In the genomic region with DNA sequence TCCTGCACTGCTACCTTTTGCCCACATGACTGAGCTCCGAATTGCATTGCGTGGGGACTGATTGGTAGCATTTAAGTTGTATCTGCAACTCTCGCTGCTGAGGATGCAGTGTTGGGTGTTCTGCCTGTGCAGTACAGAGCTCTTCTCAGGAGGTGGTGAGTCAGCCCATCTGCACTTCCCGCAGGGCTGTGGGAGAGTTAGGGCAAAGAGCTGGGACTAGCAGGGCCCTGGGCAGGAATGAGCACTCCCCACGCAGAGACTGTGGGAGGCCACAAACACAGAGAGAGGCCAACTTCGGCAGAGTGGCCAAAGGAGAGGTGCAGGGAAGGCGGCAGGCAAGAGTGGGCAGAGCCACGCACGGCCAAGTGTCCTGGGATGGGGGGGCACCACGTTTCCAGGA, we compare ENCODE assay signal across 12 cellular contexts.
DNase-seq lines count a peak whose midpoint lies in the region; ATAC-seq and TF ChIP-seq lines count a peak whose summit lies in the region.
"Had no signal": no experiment of that assay in that cellular context is flagged by ENCODE, and none has a peak within 500 bp of the region (broad histone marks: within the 10 kb centered on the region; RNA-seq: fewer than 3 reads in every experiment).

No MANE protein-coding gene starts in this region.

- H3K27me3 ChIP-seq in SJSA1 (replicated peaks): no peaks in the 10 kb centered on the region
- H3K27me3 ChIP-seq in fibroblast of lung (ENCODE audit: control insufficient read depth, insufficient read depth, low read length): no peaks in the 10 kb centered on the region
- H3K27me3 ChIP-seq: Peyer's patch had no signal

- no peak overlapping the region for H3K4me3 Mint-ChIP-seq in osteocyte (ENCODE audit: unreplicated experiment)
- H3K4me3 Mint-ChIP-seq: natural killer cell treated with Interleukin-12 subunit alpha and Interleukin-12 subunit beta and Interleukin-15 and Interleukin-18, amount 100 ng/mL, for 72 hours had no signal

- peaks cover 6% of the 10 kb centered on the region for H3K4me1 ChIP-seq in SJSA1 (replicated peaks)
- no peaks in the 10 kb centered on the region for H3K4me1 ChIP-seq in fibroblast of lung (ENCODE audit: control insufficient read depth, extremely low read depth, insufficient read depth, low read length)
- H3K4me1 ChIP-seq: Peyer's patch had no signal

- no peaks in the 10 kb centered on the region for H3K9me3 ChIP-seq in SJSA1 (replicated peaks)
- H3K9me3 ChIP-seq in fibroblast of lung (ENCODE audit: control insufficient read depth, insufficient read depth, low read depth, low read length): no peaks in the 10 kb centered on the region
- H3K9me3 ChIP-seq: Peyer's patch had no signal

- ATAC-seq in GM18498 (IDR thresholded peaks at IDR 0.05; ENCODE audit: unreplicated experiment): no peak
- ATAC-seq: natural killer cell treated with Interleukin-12 subunit alpha and Interleukin-12 subunit beta and Interleukin-15 and Interleukin-18, amount 100 ng/mL, for 72 hours had no signal

- H3K36me3 ChIP-seq in SJSA1 (no peaks in the 10 kb centered on the region), fibroblast of lung (ENCODE audit: control insufficient read depth, insufficient read depth, low read length) (no peaks in the 10 kb centered on the region)
- H3K36me3 ChIP-seq: Peyer's patch had no signal

- H3K27ac Mint-ChIP-seq in osteocyte (ENCODE audit: unreplicated experiment): peak overlapping the region; percentile 51
- H3K27ac Mint-ChIP-seq: natural killer cell treated with Interleukin-12 subunit alpha and Interleukin-12 subunit beta and Interleukin-15 and Interleukin-18, amount 100 ng/mL, for 72 hours had no signal

- H3K4me3 ChIP-seq in SJSA1 (no peak overlapping the region), fibroblast of lung (replicated peaks in 1 of 4; ENCODE audit: control extremely low read depth in 1 of 4, insufficient read depth in 1 of 4, low read depth in 3 of 4, low read length in 4 of 4) (no peak overlapping the region)
- H3K4me3 ChIP-seq: Peyer's patch had no signal

- H3K4me1 Mint-ChIP-seq in osteocyte (ENCODE audit: unreplicated experiment): peaks cover 20% of the 10 kb centered on the region

- no peak overlapping the region for H2AFZ ChIP-seq in fibroblast of lung (ENCODE audit: low read length)

- H3K9ac ChIP-seq in fibroblast of lung (ENCODE audit: insufficient read depth, low read length): no peak overlapping the region

- H3K9me3 Mint-ChIP-seq in osteocyte (ENCODE audit: unreplicated experiment): no peaks in the 10 kb centered on the region
- H3K9me3 Mint-ChIP-seq: natural killer cell treated with Interleukin-12 subunit alpha and Interleukin-12 subunit beta and Interleukin-15 and Interleukin-18, amount 100 ng/mL, for 72 hours had no signal

- no peaks in the 10 kb centered on the region for H3K79me2 ChIP-seq in fibroblast of lung (ENCODE audit: control insufficient read depth, insufficient read depth, low read length)

- no peaks in the 10 kb centered on the region for H4K20me1 ChIP-seq in fibroblast of lung (ENCODE audit: control insufficient read depth, extremely low read depth, insufficient read depth, low read length)

- no peaks in the 10 kb centered on the region for H3K27me3 Mint-ChIP-seq in osteocyte (ENCODE audit: unreplicated experiment)

- peak; percentile 43 for DNase-seq in ELR (ENCODE audit: low read depth)
- DNase-seq in SJSA1 (ENCODE audit: low read depth in 1 of 2, low spot score in 2 of 2): peak; percentile 23 to 59
- peak; percentile 35 to 88 for DNase-seq in fibroblast of lung (ENCODE audit: low read depth in 2 of 2)
- DNase-seq in osteocyte (ENCODE audit: extremely low spot score, unreplicated experiment): no peak
- no peak for DNase-seq in NCI-H2029 (lab: John Stamatoyannopoulos, UW)
- no peak for DNase-seq in activated CD4-positive, alpha-beta T cell treated with anti-CD3 and anti-CD28 coated beads for 48 hours
- DNase-seq in stimulated activated CD4-positive, alpha-beta T cell treated with anti-CD3 and anti-CD28 coated beads, Interleukin-12 subunit alpha, Interleukin-12 subunit beta, amount 100 ng/mL, for 4 hours: no peak
- DNase-seq: H7, NCI-H345, Peyer's patch had no signal

- no peak overlapping the region for H3K4me2 ChIP-seq in fibroblast of lung (ENCODE audit: extremely low read depth, insufficient read depth, low read length)

- H3K36me3 Mint-ChIP-seq in osteocyte (ENCODE audit: unreplicated experiment): no peaks in the 10 kb centered on the region
- H3K36me3 Mint-ChIP-seq: natural killer cell treated with Interleukin-12 subunit alpha and Interleukin-12 subunit beta and Interleukin-15 and Interleukin-18, amount 100 ng/mL, for 72 hours had no signal

- H3K27ac ChIP-seq in SJSA1 (no peak overlapping the region), fibroblast of lung (ENCODE audit: insufficient read depth, low read length) (no peak overlapping the region)
- H3K27ac ChIP-seq: Peyer's patch had no signal

- no peak for TF ChIP-seq CTCF in fibroblast of lung (conservative IDR thresholded peaks at IDR 0.05 in 1 of 2, IDR thresholded peaks at IDR 0.05 in 1 of 2; ENCODE audit: low read depth in 1 of 2, low read length in 2 of 2)
- TF ChIP-seq CTCF in osteocyte (IDR thresholded peaks at IDR 0.05): no peak

Comparison
In these comparisons a context has a peak if more than half of its experiments do, and no peak if none do; other contexts are left out.
1. DNase-seq: peak in ELR (single experiment), SJSA1 (2 of 2) and fibroblast of lung (2 of 2); none in osteocyte (single experiment), NCI-H2029 (single experiment), activated CD4-positive, alpha-beta T cell treated with anti-CD3 and anti-CD28 coated beads for 48 hours (single experiment) and stimulated activated CD4-positive, alpha-beta T cell treated with anti-CD3 and anti-CD28 coated beads, Interleukin-12 subunit alpha, Interleukin-12 subunit beta, amount 100 ng/mL, for 4 hours (single experiment).